Comparison of ENCODE assay signal across 28 cellular contexts in the genomic region with DNA sequence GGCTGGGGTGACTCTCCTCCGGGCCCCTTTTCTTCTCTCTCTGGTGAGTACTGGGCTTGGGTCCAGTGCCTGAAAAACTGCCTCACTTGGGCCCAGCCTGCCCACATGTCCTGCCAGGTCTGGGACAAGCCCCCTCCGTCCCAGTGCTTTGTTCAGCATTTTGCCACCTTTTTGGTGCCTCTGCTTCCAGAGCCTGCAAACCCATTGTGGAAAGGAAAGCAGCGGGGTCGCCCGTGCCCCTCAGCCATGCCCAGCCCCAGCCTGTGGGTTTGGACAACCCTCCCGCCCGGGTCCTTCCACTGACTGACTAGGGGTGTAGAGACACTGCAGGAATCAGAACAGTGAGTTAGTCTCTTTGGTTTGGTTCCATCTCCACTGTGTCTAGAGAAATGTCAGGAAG.
DNase-seq lines count a peak whose midpoint lies in the region; ATAC-seq and TF ChIP-seq lines count a peak whose summit lies in the region.
"Had no signal": no experiment of that assay in that cellular context is flagged by ENCODE, and none has a peak within 500 bp of the region (broad histone marks: within the 10 kb centered on the region; RNA-seq: fewer than 3 reads in every experiment).

No MANE protein-coding gene starts in this region.

- DNase-seq in activated CD8-positive, alpha-beta memory T cell treated with anti-CD3 and anti-CD28 coated beads for 24 hours, result peak; percentile 50
- DNase-seq in activated CD8-positive, alpha-beta memory T cell treated with anti-CD3 and anti-CD28 coated beads, Interleukin-2, amount 10 ng/mL, durations not matched to agents 7 days and 5 days, result no peak
- no peak for DNase-seq in activated CD8-positive, alpha-beta T cell treated with anti-CD3 and anti-CD28 coated beads for 36 hours
- peak; percentile 32 for DNase-seq in islet precursor cell
- DNase-seq in central memory CD4-positive, alpha-beta T cell, result no peak
- DNase-seq in NOMO-1 (lab: John Stamatoyannopoulos, UW; ENCODE audit: unreplicated experiment in 2 of 2), result no peak
- DNase-seq in BE2C, result no peak
- DNase-seq: Calu3; CD4-positive, alpha-beta memory T cell; DMS153; DND-41; GOT3; HFFc6; Kasumi-1; NCI-H1092 treated with DMSO at 0.1 percent for 48 hours; NCI-H1436; NCI-H187; NCI-H2081 treated with DMSO at 0.1 percent for 48 hours; NCI-H2171; NCI-H345; NCI-H524; NCI-H748 treated with DMSO at 0.1 percent for 48 hours; Right ventricle myocardium superior; RPMI8226 had no signal

- no peaks in the 10 kb centered on the region for H3K27me3 ChIP-seq in BE2C
- H3K27me3 ChIP-seq: BLaER1, SJSA1 had no signal

- intact Hi-C loops in activated CD8-positive, alpha-beta T cell treated with anti-CD3 and anti-CD28 coated beads for 36 hours (cut with micrococcal nuclease), result no loop called here

- no peaks in the 10 kb centered on the region for H3K9me3 Mint-ChIP-seq in activated CD8-positive, alpha-beta memory T cell treated with anti-CD3 and anti-CD28 coated beads, Interleukin-2, amount 10 ng/mL, durations not matched to agents 7 days and 5 days (ENCODE audit: low read depth)
- peaks cover 4% of the 10 kb centered on the region for H3K9me3 Mint-ChIP-seq in activated CD8-positive, alpha-beta T cell treated with anti-CD3 and anti-CD28 coated beads for 36 hours
- H3K9me3 Mint-ChIP-seq: CD4-positive, alpha-beta memory T cell had no signal

- no peaks in the 10 kb centered on the region for H3K4me1 ChIP-seq in BE2C
- H3K4me1 ChIP-seq: HAP-1 had no signal

- no peaks in the 10 kb centered on the region for H3K36me3 ChIP-seq in BE2C
- H3K36me3 ChIP-seq: BLaER1, HAP-1, SJSA1 had no signal

- H3K4me3 Mint-ChIP-seq in activated CD8-positive, alpha-beta memory T cell treated with anti-CD3 and anti-CD28 coated beads, Interleukin-2, amount 10 ng/mL, durations not matched to agents 7 days and 5 days, result no peak overlapping the region
- H3K4me3 Mint-ChIP-seq in activated CD8-positive, alpha-beta T cell treated with anti-CD3 and anti-CD28 coated beads for 36 hours, result no peak overlapping the region
- H3K4me3 Mint-ChIP-seq: HFFc6 had no signal

- no peak for TF ChIP-seq CTCF in activated CD8-positive, alpha-beta T cell treated with anti-CD3 and anti-CD28 coated beads for 36 hours (IDR thresholded peaks at IDR 0.05)
- no peak for TF ChIP-seq CTCF in BE2C (IDR thresholded peaks at IDR 0.05; ENCODE audit: low read depth, low read length)

- POLR2A ChIA-PET in activated CD8-positive, alpha-beta T cell treated with anti-CD3 and anti-CD28 coated beads for 36 hours (lab: Charles Lee), result no interaction called here

- H3K9me3 ChIP-seq in BE2C, result no peaks in the 10 kb centered on the region
- H3K9me3 ChIP-seq: BLaER1, HAP-1, SJSA1 had no signal

- H3K4me1 Mint-ChIP-seq in activated CD8-positive, alpha-beta memory T cell treated with anti-CD3 and anti-CD28 coated beads, Interleukin-2, amount 10 ng/mL, durations not matched to agents 7 days and 5 days, result peaks cover 21% of the 10 kb centered on the region
- peaks cover 27% of the 10 kb centered on the region for H3K4me1 Mint-ChIP-seq in activated CD8-positive, alpha-beta T cell treated with anti-CD3 and anti-CD28 coated beads for 36 hours (ENCODE audit: low read depth)

- no peak overlapping the region for H3K4me3 ChIP-seq in BE2C (ENCODE audit: low read depth, low read length)
- H3K4me3 ChIP-seq: BLaER1, HAP-1, K562, SJSA1 had no signal

- no peak overlapping the region for H3K27ac Mint-ChIP-seq in activated CD8-positive, alpha-beta memory T cell treated with anti-CD3 and anti-CD28 coated beads, Interleukin-2, amount 10 ng/mL, durations not matched to agents 7 days and 5 days
- peak overlapping the region; percentile 87 for H3K27ac Mint-ChIP-seq in activated CD8-positive, alpha-beta T cell treated with anti-CD3 and anti-CD28 coated beads for 36 hours
- H3K27ac Mint-ChIP-seq: HFFc6 had no signal

- ATAC-seq in activated CD8-positive, alpha-beta memory T cell treated with anti-CD3 and anti-CD28 coated beads, Interleukin-2, amount 10 ng/mL, durations not matched to agents 7 days and 5 days, result no peak
- ATAC-seq in activated CD8-positive, alpha-beta T cell treated with anti-CD3 and anti-CD28 coated beads for 36 hours, result no peak
- ATAC-seq: K562 had no signal

- H3K36me3 Mint-ChIP-seq in activated CD8-positive, alpha-beta memory T cell treated with anti-CD3 and anti-CD28 coated beads, Interleukin-2, amount 10 ng/mL, durations not matched to agents 7 days and 5 days, result no peaks in the 10 kb centered on the region
- no peaks in the 10 kb centered on the region for H3K36me3 Mint-ChIP-seq in activated CD8-positive, alpha-beta T cell treated with anti-CD3 and anti-CD28 coated beads for 36 hours (ENCODE audit: low read depth)
- H3K36me3 Mint-ChIP-seq: CD4-positive, alpha-beta memory T cell had no signal

- H3K27me3 Mint-ChIP-seq in activated CD8-positive, alpha-beta memory T cell treated with anti-CD3 and anti-CD28 coated beads, Interleukin-2, amount 10 ng/mL, durations not matched to agents 7 days and 5 days, result peaks cover 2% of the 10 kb centered on the region
- no peaks in the 10 kb centered on the region for H3K27me3 Mint-ChIP-seq in activated CD8-positive, alpha-beta T cell treated with anti-CD3 and anti-CD28 coated beads for 36 hours

- CTCF ChIA-PET in activated CD8-positive, alpha-beta memory T cell treated with anti-CD3 and anti-CD28 coated beads, Interleukin-2, amount 10 ng/mL, durations not matched to agents 7 days and 5 days (lab: Charles Lee), result no interaction called here
- CTCF ChIA-PET in activated CD8-positive, alpha-beta T cell treated with anti-CD3 and anti-CD28 coated beads for 36 hours (lab: Charles Lee), result no interaction called here

Comparison
In these comparisons a context has a peak if more than half of its experiments do, and no peak if none do; other contexts are left out.
1. DNase-seq: peak in activated CD8-positive, alpha-beta memory T cell treated with anti-CD3 and anti-CD28 coated beads for 24 hours (single experiment) and islet precursor cell (single experiment); none in activated CD8-positive, alpha-beta memory T cell treated with anti-CD3 and anti-CD28 coated beads, Interleukin-2, amount 10 ng/mL, durations not matched to agents 7 days and 5 days (single experiment), activated CD8-positive, alpha-beta T cell treated with anti-CD3 and anti-CD28 coated beads for 36 hours (single experiment), central memory CD4-positive, alpha-beta T cell (single experiment), NOMO-1 (0 of 2) and BE2C (single experiment).